ENCODE assay signal across 1 cellular context in the genomic region with DNA sequence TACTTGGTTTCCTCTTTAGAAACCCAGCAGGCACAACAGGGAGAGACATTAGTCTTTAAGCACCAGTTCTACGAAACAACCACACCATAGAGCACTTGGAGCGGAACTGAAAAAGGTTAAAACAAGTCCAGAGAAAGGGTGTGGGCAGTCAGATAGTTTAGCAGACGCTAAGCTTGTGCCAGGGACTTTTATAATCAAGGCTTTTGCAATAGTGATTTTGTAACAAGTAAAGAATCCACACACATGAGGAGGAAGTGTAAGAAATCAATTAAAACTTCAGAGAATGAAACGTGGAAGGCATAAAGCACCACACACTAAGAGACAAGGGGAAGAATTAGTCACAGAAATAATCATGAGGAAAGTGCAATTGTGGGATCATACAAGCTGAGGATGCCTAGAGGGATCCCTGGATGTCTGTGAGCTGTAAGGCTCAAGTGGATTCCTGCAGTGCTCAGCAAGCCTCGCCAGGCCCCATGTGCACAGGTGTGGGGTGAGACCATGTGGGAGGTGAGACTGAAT.
TF ChIP-seq lines count a peak whose summit lies in the region.

No MANE protein-coding gene starts in this region.

TF ChIP-seq in GM12878, 131 proteins besides CTCF, POLR2A, EP300 and RAD21 (continued from another document):
- TF ChIP-seq, protein P1, sequence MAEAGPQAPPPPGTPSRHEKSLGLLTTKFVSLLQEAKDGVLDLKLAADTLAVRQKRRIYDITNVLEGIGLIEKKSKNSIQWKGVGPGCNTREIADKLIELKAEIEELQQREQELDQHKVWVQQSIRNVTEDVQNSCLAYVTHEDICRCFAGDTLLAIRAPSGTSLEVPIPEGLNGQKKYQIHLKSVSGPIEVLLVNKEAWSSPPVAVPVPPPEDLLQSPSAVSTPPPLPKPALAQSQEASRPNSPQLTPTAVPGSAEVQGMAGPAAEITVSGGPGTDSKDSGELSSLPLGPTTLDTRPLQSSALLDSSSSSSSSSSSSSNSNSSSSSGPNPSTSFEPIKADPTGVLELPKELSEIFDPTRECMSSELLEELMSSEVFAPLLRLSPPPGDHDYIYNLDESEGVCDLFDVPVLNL (IDR thresholded peaks at IDR 0.05; ENCODE audit: low read depth, low read length), result no peak
- TF ChIP-seq CBFB (IDR thresholded peaks at IDR 0.05; ENCODE audit: low read depth) (no peak), KAT2A (conservative IDR thresholded peaks at IDR 0.05; ENCODE audit: control insufficient read depth, low read depth, low read length) (no peak), RUNX3 (IDR thresholded peaks at IDR 0.05; ENCODE audit: low read length) (no peak), KDM1A (IDR thresholded peaks at IDR 0.05; ENCODE audit: borderline replicate concordance) (no peak), IKZF1 (conservative IDR thresholded peaks at IDR 0.05) (peak; percentile 58)
- TF ChIP-seq, protein P2, sequence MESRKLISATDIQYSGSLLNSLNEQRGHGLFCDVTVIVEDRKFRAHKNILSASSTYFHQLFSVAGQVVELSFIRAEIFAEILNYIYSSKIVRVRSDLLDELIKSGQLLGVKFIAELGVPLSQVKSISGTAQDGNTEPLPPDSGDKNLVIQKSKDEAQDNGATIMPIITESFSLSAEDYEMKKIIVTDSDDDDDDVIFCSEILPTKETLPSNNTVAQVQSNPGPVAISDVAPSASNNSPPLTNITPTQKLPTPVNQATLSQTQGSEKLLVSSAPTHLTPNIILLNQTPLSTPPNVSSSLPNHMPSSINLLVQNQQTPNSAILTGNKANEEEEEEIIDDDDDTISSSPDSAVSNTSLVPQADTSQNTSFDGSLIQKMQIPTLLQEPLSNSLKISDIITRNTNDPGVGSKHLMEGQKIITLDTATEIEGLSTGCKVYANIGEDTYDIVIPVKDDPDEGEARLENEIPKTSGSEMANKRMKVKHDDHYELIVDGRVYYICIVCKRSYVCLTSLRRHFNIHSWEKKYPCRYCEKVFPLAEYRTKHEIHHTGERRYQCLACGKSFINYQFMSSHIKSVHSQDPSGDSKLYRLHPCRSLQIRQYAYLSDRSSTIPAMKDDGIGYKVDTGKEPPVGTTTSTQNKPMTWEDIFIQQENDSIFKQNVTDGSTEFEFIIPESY (IDR thresholded peaks at IDR 0.05), result no peak
